In the genomic region with DNA sequence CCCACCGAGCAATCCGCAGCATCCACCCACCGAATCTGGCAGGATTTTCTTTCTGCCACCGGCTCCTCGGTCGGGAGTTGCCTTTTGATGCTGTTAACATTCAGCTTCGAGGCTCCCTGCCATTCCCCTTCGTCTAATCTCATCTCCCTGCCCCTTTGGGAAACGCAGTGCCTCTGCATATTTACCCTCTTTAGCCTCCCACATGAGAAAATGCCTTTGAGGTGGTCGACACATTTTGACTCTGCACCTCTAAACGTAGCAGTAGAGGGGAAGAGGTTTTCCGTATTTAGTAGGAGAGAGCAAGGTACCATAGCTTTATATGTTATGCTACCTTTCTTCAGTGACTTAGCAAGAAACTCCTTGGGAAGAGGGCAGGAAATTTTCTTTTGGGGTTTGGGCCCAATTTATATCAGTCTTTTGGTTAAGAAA, we compare ENCODE assay signal across 8 cellular contexts. TPM values are rescaled to one million over a fixed set of nuclear protein-coding genes. Genes with fewer than 3 reads are reported as not detected.
DNase-seq lines count a peak whose midpoint lies in the region; ATAC-seq and TF ChIP-seq lines count a peak whose summit lies in the region.

No MANE protein-coding gene starts in this region.

- intact Hi-C loops in ascending aorta (cut with DNase I), result loop anchor here (5.0 to 10.0 kb wide), 4 partner anchors 38 to 410 kb away; no protein-coding TSS in a partner anchor
- intact Hi-C loops in right lobe of liver (cut with DNase I), result no loop called here
- intact Hi-C loops in tibial artery (cut with DNase I; ENCODE audit: low total_unique reads), result loop anchor here (5.0 kb wide), 2 partner anchors 82 to 93 kb away; a partner anchor contains a TSS

- no peak for TF ChIP-seq CTCF in BJ (IDR thresholded peaks at IDR 0.05; ENCODE audit: insufficient read depth, low read depth, low read length)
- TF ChIP-seq CTCF in ascending aorta (IDR thresholded peaks at IDR 0.05), result no peak
- no peak for TF ChIP-seq CTCF in right lobe of liver (IDR thresholded peaks at IDR 0.05)
- TF ChIP-seq CTCF in tibial artery (IDR thresholded peaks at IDR 0.05), result no peak

- H3K4me3 ChIP-seq in BJ (ENCODE audit: low read depth, low read length) (peak overlapping the region; percentile 98), ascending aorta (peak overlapping the region; percentile 75 to 92), right lobe of liver (peak overlapping the region; percentile 93 to 97 (median 95)), tibial artery (peak overlapping the region; percentile 87 to 98)
- H3K4me3 ChIP-seq in Jurkat, Clone E6-1 (ENCODE audit: low read length), result peak overlapping the region; percentile 89

- H3K27me3 ChIP-seq in BJ (ENCODE audit: control insufficient read depth, insufficient read depth, low read length) (no peaks in the 10 kb centered on the region), ascending aorta (no peaks in the 10 kb centered on the region), right lobe of liver (no peaks in the 10 kb centered on the region), tibial artery (no peaks in the 10 kb centered on the region)

- CTCF ChIA-PET in BJ (lab: Yijun Ruan, JAX), result interaction anchor here (0.7 kb wide), 1 partner anchor 172 kb away, joined by 3 read pairs; no protein-coding TSS in a partner anchor

- H3K36me3 ChIP-seq in BJ (ENCODE audit: control insufficient read depth, insufficient read depth, low read length) (no peaks in the 10 kb centered on the region), ascending aorta (no peaks in the 10 kb centered on the region), right lobe of liver (no peaks in the 10 kb centered on the region), tibial artery (no peaks in the 10 kb centered on the region)

- ATAC-seq in right lobe of liver (no peak), GM21786 (IDR thresholded peaks at IDR 0.05; ENCODE audit: unreplicated experiment) (no peak), GM21825 (IDR thresholded peaks at IDR 0.05; ENCODE audit: unreplicated experiment) (no peak)

- no peaks in the 10 kb centered on the region for H3K9me3 ChIP-seq in ascending aorta
- H3K9me3 ChIP-seq in right lobe of liver, result no peaks in the 10 kb centered on the region
- H3K9me3 ChIP-seq in tibial artery, result no peaks in the 10 kb centered on the region

- H3K27ac ChIP-seq in ascending aorta, result peak overlapping the region; percentile 96 to 98
- H3K27ac ChIP-seq in right lobe of liver, result peak overlapping the region; percentile 97 to 99 (median 98)
- peak overlapping the region; percentile 97 to 100 for H3K27ac ChIP-seq in tibial artery

- WGBS in right lobe of liver (ENCODE audit: insufficient coverage, low coverage, low lambda C conversion rate, missing lambda C conversion rate), result 0% methylated on average over 6 of the region's 12 CpGs

- DNase-seq in BJ (ENCODE audit: low read depth) (no peak), ascending aorta (ENCODE audit: low spot score in 2 of 2) (no peak), right lobe of liver (no peak), tibial artery (no peak), hepatic stellate cell (ENCODE audit: low spot score) (no peak)
- peak; percentile 32 for DNase-seq in Jurkat, Clone E6-1 (ENCODE audit: low read depth, low spot score)

- POLR2A ChIA-PET in BJ (lab: Charles Lee), result no interaction called here

- TF ChIP-seq POLR2A in right lobe of liver (IDR thresholded peaks at IDR 0.05), result no peak

- H3K4me1 ChIP-seq in ascending aorta, result peaks cover 6 to 21% of the 10 kb centered on the region in 2 donors
- H3K4me1 ChIP-seq in right lobe of liver, result peaks cover 0 to 37% (median 0%) of the 10 kb centered on the region in 4 donors
- H3K4me1 ChIP-seq in tibial artery, result peaks cover 0 to 56% (median 31%) of the 10 kb centered on the region in 4 donors

RNA-seq across cellular contexts. Expression of a gene that starts 1.2 kb away (rescaled TPM):
- 66.2 and 92.8 TPM in 2 replicates for polyA plus RNA-seq in BJ (2011; rRNA removed)
- polyA minus RNA-seq in BJ (2011; rRNA and poly(A)+ RNA removed), result 63.0 and 89.3 TPM in 2 replicates
- 117 TPM for polyA plus RNA-seq in Jurkat, Clone E6-1 (2012; ENCODE audit: insufficient read depth, insufficient read length)
- total RNA-seq in ascending aorta (29.6 TPM), right lobe of liver (10 to 100 TPM; 32.6 to 69.9 (median 42.2) TPM)

Comparison
In these comparisons a context has a peak if more than half of its experiments do, and no peak if none do; other contexts are left out.
1. intact Hi-C loops: an anchor here in ascending aorta (5.0 to 10.0 kb wide) and tibial artery (5.0 kb wide); none called in right lobe of liver.